ENCODE assay signal across 12 cellular contexts in the genomic region with DNA sequence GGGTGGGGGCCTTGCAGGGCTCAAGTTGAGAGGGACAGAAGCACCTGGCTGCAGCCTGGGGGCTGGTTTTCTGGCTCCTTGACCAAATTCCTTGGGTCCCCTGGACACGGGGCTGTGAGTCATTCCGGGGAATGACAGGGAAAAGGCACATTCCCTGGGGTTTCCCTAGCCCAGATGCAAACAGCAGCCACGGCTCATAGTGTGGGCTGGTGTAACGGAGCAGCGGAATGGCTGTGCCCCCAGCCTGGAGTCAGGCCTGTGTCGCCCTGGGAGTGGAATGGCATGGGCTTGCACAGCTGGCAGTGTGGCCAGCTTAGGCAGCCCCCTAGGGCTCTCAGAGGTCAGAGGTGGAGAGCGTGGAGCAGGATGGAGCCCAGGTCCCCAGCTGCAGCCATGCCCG.
DNase-seq lines count a peak whose midpoint lies in the region; ATAC-seq, FAIRE-seq and TF ChIP-seq lines count a peak whose summit lies in the region.
"Had no signal": no experiment of that assay in that cellular context is flagged by ENCODE, and none has a peak within 500 bp of the region (broad histone marks: within the 10 kb centered on the region; RNA-seq: fewer than 3 reads in every experiment).

No MANE protein-coding gene starts in this region.

- FAIRE-seq in A549 (lab: Jason Lieb, UNC) = no peak

- no peak for TF ChIP-seq CTCF in A549 (IDR thresholded peaks at IDR 0.05)
- TF ChIP-seq CTCF in dorsolateral prefrontal cortex (IDR thresholded peaks at IDR 0.05 in 54 of 56, conservative IDR thresholded peaks at IDR 0.05 in 2 of 56; ENCODE audit: low read depth in 1 of 56, partially characterized antibody in 56 of 56) = no peak

- TF ChIP-seq POLR2A in A549 (IDR thresholded peaks at IDR 0.05; ENCODE audit: low read length) = no peak

- peak overlapping the region; percentile 1 to 68; a peak in 2 of 6 replicates for H3K27ac ChIP-seq in A549
- H3K27ac ChIP-seq in dorsolateral prefrontal cortex = peak overlapping the region in 21 of 59 donors; percentile 64 to 93 (median 88)
- H3K27ac ChIP-seq in mesenchymal stem cell (ENCODE audit: low read length, poor library complexity, severe bottlenecking) = no peak overlapping the region

- no peak overlapping the region for H2BK120ac ChIP-seq in mesenchymal stem cell (ENCODE audit: low read depth, low read length)

- ATAC-seq in A549 = peak; percentile 23 to 39; a peak in 3 of 6 replicates
- no peak for ATAC-seq in HG02852 (IDR thresholded peaks at IDR 0.05; ENCODE audit: unreplicated experiment)
- ATAC-seq in GM21528 (IDR thresholded peaks at IDR 0.05; ENCODE audit: low FRiP score, unreplicated experiment) = no peak
- ATAC-seq in HG03025 (IDR thresholded peaks at IDR 0.05; ENCODE audit: low FRiP score, unreplicated experiment) = no peak
- ATAC-seq in GM18520 (IDR thresholded peaks at IDR 0.05; ENCODE audit: unreplicated experiment) = no peak

- CTCF ChIA-PET in A549 (lab: Yijun Ruan, JAX) = no interaction called here

- peak in 1 of 2 experiments; percentile 65 for DNase-seq in A549 (ENCODE audit: low read depth in 1 of 2, low spot score in 1 of 2)
- peak in 7 of 10 donors; percentile 1 to 38 (median 6) for DNase-seq in dorsolateral prefrontal cortex
- peak; percentile 51 for DNase-seq in mesenchymal stem cell
- DNase-seq: CD4-positive, alpha-beta memory T cell; NCI-H2029 treated with DMSO at 0.1 percent for 48 hours; occipital lobe; SIG-M5 had no signal

- H3K27me3 ChIP-seq in dorsolateral prefrontal cortex (no peaks in the 10 kb centered on the region), mesenchymal stem cell (ENCODE audit: control insufficient read depth in 1 of 2, insufficient read depth in 1 of 2, low read length in 2 of 2) (peaks cover 0 to 29% of the 10 kb centered on the region in 2 experiments)

- WGBS in A549 (ENCODE audit: missing lambda C conversion rate) = 59% methylated on average over 6 of the region's 8 CpGs
- WGBS in mesenchymal stem cell = 55% methylated on average over 7 of the region's 8 CpGs

- H3K4me2 ChIP-seq in A549 (peak overlapping the region; percentile 34; the same call in 1 of the 3 replicates), mesenchymal stem cell (ENCODE audit: low read length, poor library complexity, severe bottlenecking) (no peak overlapping the region)

- intact Hi-C loops in dorsolateral prefrontal cortex (cut with DNase I) = no loop called here

- peak overlapping the region in 1 of 2 experiments; percentile 28 for H3K18ac ChIP-seq in mesenchymal stem cell (ENCODE audit: low read depth in 1 of 2, low read length in 2 of 2)

- no peaks in the 10 kb centered on the region for H3K9me3 ChIP-seq in A549
- no peaks in the 10 kb centered on the region for H3K9me3 ChIP-seq in mesenchymal stem cell (ENCODE audit: control insufficient read depth, low read length)

- POLR2A ChIA-PET in A549 (lab: Yijun Ruan, JAX) = interaction anchor here (0.5 kb wide), 1 partner anchor 401 kb away, joined by 3 read pairs; the partner anchor contains the start of gene CD81

- peaks cover 31% of the 10 kb centered on the region for H3K4me1 ChIP-seq in A549
- H3K4me1 ChIP-seq in mesenchymal stem cell (ENCODE audit: control insufficient read depth, insufficient read depth, low read depth, low read length) = peaks cover 31% of the 10 kb centered on the region

- H3K9ac ChIP-seq in mesenchymal stem cell (ENCODE audit: low read length) = no peak overlapping the region

- peak overlapping the region in 1 of 2 experiments; percentile 20 for H3K23ac ChIP-seq in mesenchymal stem cell (ENCODE audit: low read length in 2 of 2)

- H2AK5ac ChIP-seq in mesenchymal stem cell (ENCODE audit: low read length, severe bottlenecking) = no peak overlapping the region

- no peak overlapping the region for H3K14ac ChIP-seq in mesenchymal stem cell (ENCODE audit: low read length in 2 of 2)

- H4K91ac ChIP-seq in mesenchymal stem cell (ENCODE audit: low read length) = no peak overlapping the region

- H2BK15ac ChIP-seq in mesenchymal stem cell (ENCODE audit: low read depth, poor library complexity, severe bottlenecking) = no peak overlapping the region

- H4K8ac ChIP-seq in mesenchymal stem cell (ENCODE audit: low read length) = no peak overlapping the region

- H3K36me3 ChIP-seq in mesenchymal stem cell (ENCODE audit: control insufficient read depth in 1 of 2, insufficient read depth in 2 of 2, low read depth in 1 of 2, low read length in 2 of 2) = no peaks in the 10 kb centered on the region

- no peak overlapping the region for H2BK5ac ChIP-seq in mesenchymal stem cell (ENCODE audit: low read depth, low read length, poor library complexity, severe bottlenecking)

- H2AFZ ChIP-seq in mesenchymal stem cell (ENCODE audit: low read depth, low read length) = no peak overlapping the region

- H3K79me1 ChIP-seq in mesenchymal stem cell (replicated peaks; ENCODE audit: low read length, poor library complexity, severe bottlenecking) = no peaks in the 10 kb centered on the region

- no peak for TF ChIP-seq RAD21 in A549 (conservative IDR thresholded peaks at IDR 0.05 in 1 of 2, IDR thresholded peaks at IDR 0.05 in 1 of 2)
- no peak for TF ChIP-seq RAD21 in Ishikawa (IDR thresholded peaks at IDR 0.05; ENCODE audit: low read depth)

- H3K4me3 ChIP-seq in A549 (no peak overlapping the region), dorsolateral prefrontal cortex (no peak overlapping the region), mesenchymal stem cell (ENCODE audit: insufficient read depth in 1 of 2, low read depth in 1 of 2, low read length in 2 of 2) (no peak overlapping the region)

- TF ChIP-seq EP300 in A549 (IDR thresholded peaks at IDR 0.05) (no peak), Ishikawa (IDR thresholded peaks at IDR 0.05; ENCODE audit: borderline replicate concordance) (no peak)

- peak overlapping the region in 1 of 2 experiments; percentile 36 for H3K4ac ChIP-seq in mesenchymal stem cell (ENCODE audit: low read depth in 1 of 2, low read length in 2 of 2)

- peak overlapping the region in 1 of 2 experiments; percentile 51 for H2BK12ac ChIP-seq in mesenchymal stem cell (ENCODE audit: low read length in 2 of 2)

TF ChIP-seq in A549, 52 proteins besides CTCF, POLR2A, EP300 and RAD21:
- TF ChIP-seq FOSL2 (IDR thresholded peaks at IDR 0.05) = no peak
- peak; percentile 36; the same call in 1 of the 2 replicates for TF ChIP-seq FOSL2 (CRISPR knock-in tag; IDR thresholded peaks at IDR 0.05)
- TF ChIP-seq ESRRA (IDR thresholded peaks at IDR 0.05; ENCODE audit: borderline replicate concordance, low read length) = no peak

TF ChIP-seq in Ishikawa, 13 proteins besides CTCF, POLR2A, EP300 and RAD21:
- TF ChIP-seq YY1 (IDR thresholded peaks at IDR 0.05; ENCODE audit: low read depth) = no peak
- TF ChIP-seq, protein P1, sequence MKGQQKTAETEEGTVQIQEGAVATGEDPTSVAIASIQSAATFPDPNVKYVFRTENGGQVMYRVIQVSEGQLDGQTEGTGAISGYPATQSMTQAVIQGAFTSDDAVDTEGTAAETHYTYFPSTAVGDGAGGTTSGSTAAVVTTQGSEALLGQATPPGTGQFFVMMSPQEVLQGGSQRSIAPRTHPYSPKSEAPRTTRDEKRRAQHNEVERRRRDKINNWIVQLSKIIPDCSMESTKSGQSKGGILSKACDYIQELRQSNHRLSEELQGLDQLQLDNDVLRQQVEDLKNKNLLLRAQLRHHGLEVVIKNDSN (IDR thresholded peaks at IDR 0.05) = no peak
- TF ChIP-seq CEBPB (IDR thresholded peaks at IDR 0.05) = no peak
- TF ChIP-seq, protein P2, sequence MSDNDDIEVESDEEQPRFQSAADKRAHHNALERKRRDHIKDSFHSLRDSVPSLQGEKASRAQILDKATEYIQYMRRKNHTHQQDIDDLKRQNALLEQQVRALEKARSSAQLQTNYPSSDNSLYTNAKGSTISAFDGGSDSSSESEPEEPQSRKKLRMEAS (IDR thresholded peaks at IDR 0.05) = no peak
- TF ChIP-seq TCF12 (IDR thresholded peaks at IDR 0.05; ENCODE audit: low read depth) = no peak
- no peak for TF ChIP-seq CREB1 (IDR thresholded peaks at IDR 0.05; ENCODE audit: low read depth)
- no peak for TF ChIP-seq TAF1 (IDR thresholded peaks at IDR 0.05; ENCODE audit: low read depth)
- TF ChIP-seq TEAD4 (IDR thresholded peaks at IDR 0.05) = peak; percentile 62
- TF ChIP-seq, protein P3, sequence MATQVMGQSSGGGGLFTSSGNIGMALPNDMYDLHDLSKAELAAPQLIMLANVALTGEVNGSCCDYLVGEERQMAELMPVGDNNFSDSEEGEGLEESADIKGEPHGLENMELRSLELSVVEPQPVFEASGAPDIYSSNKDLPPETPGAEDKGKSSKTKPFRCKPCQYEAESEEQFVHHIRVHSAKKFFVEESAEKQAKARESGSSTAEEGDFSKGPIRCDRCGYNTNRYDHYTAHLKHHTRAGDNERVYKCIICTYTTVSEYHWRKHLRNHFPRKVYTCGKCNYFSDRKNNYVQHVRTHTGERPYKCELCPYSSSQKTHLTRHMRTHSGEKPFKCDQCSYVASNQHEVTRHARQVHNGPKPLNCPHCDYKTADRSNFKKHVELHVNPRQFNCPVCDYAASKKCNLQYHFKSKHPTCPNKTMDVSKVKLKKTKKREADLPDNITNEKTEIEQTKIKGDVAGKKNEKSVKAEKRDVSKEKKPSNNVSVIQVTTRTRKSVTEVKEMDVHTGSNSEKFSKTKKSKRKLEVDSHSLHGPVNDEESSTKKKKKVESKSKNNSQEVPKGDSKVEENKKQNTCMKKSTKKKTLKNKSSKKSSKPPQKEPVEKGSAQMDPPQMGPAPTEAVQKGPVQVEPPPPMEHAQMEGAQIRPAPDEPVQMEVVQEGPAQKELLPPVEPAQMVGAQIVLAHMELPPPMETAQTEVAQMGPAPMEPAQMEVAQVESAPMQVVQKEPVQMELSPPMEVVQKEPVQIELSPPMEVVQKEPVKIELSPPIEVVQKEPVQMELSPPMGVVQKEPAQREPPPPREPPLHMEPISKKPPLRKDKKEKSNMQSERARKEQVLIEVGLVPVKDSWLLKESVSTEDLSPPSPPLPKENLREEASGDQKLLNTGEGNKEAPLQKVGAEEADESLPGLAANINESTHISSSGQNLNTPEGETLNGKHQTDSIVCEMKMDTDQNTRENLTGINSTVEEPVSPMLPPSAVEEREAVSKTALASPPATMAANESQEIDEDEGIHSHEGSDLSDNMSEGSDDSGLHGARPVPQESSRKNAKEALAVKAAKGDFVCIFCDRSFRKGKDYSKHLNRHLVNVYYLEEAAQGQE (IDR thresholded peaks at IDR 0.05; ENCODE audit: low read depth) = no peak
- TF ChIP-seq ZBTB7A (IDR thresholded peaks at IDR 0.05; ENCODE audit: low read depth) = peak; percentile 60; the same call in 1 of the 2 replicates
- peak; percentile 51 for TF ChIP-seq NFIC (IDR thresholded peaks at IDR 0.05)

Comparison
In these comparisons a context has a peak if more than half of its experiments do, and no peak if none do; other contexts are left out.
1. ATAC-seq: peak in A549 (2 of 2); none in HG02852 (single experiment), GM21528 (single experiment), HG03025 (single experiment) and GM18520 (single experiment).